ENCODE assay signal across 1 cellular context in the genomic region with DNA sequence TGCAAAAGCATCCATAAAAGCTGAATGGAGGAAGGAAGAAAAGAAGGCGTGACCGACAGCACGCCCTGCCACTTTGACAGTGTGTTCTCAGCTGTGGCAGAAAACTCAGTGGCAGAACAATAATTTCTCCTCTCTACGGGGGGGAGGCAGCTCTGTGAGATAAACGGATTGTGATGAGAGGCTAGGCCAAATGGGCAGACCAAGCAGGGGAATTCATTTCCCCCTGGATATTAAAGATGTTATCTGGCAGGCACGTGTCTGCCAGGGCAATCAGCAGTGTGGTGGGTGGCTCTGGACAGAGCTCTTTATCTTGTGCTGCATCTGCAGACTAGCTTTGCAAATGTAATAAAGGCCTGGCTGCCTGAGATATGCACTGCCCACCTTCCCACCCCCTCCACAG.
TF ChIP-seq lines count a peak whose summit lies in the region.

No MANE protein-coding gene starts in this region.

TF ChIP-seq in HEK293, 187 proteins besides CTCF, POLR2A, EP300 and RAD21 (continued from another document and continues in another):
- no peak for TF ChIP-seq ZNF148 (tag by site-specific recombination; IDR thresholded peaks at IDR 0.05; ENCODE audit: borderline replicate concordance)
- no peak for TF ChIP-seq ZNF768 (tag by site-specific recombination; IDR thresholded peaks at IDR 0.05)
- no peak for TF ChIP-seq ZNF660 (tag by site-specific recombination; IDR thresholded peaks at IDR 0.05)
- TF ChIP-seq ZNF416 (tag by site-specific recombination; IDR thresholded peaks at IDR 0.05): no peak
- no peak for TF ChIP-seq ZNF560 (tag by site-specific recombination; IDR thresholded peaks at IDR 0.05; ENCODE audit: borderline replicate concordance)
- no peak for TF ChIP-seq ZNF521 (tag by site-specific recombination; IDR thresholded peaks at IDR 0.05)
- no peak for TF ChIP-seq ZNF362 (tag by site-specific recombination; IDR thresholded peaks at IDR 0.05)
- no peak for TF ChIP-seq ZNF704 (tag by site-specific recombination; IDR thresholded peaks at IDR 0.05)
- no peak for TF ChIP-seq ZNF398 (tag by site-specific recombination; IDR thresholded peaks at IDR 0.05)
- peak; percentile 7; the same call in 1 of the 2 replicates for TF ChIP-seq SP2 (tag by site-specific recombination; IDR thresholded peaks at IDR 0.05)
- no peak for TF ChIP-seq ZNF677 (tag by site-specific recombination; IDR thresholded peaks at IDR 0.05)
- peak; percentile 25; the same call in 1 of the 2 replicates for TF ChIP-seq ZBTB8A (tag by site-specific recombination; IDR thresholded peaks at IDR 0.05)
- TF ChIP-seq ZFP41 (tag by site-specific recombination; IDR thresholded peaks at IDR 0.05; ENCODE audit: borderline replicate concordance): no peak
- no peak for TF ChIP-seq ZSCAN30 (tag by site-specific recombination; IDR thresholded peaks at IDR 0.05)
- TF ChIP-seq, protein P1, sequence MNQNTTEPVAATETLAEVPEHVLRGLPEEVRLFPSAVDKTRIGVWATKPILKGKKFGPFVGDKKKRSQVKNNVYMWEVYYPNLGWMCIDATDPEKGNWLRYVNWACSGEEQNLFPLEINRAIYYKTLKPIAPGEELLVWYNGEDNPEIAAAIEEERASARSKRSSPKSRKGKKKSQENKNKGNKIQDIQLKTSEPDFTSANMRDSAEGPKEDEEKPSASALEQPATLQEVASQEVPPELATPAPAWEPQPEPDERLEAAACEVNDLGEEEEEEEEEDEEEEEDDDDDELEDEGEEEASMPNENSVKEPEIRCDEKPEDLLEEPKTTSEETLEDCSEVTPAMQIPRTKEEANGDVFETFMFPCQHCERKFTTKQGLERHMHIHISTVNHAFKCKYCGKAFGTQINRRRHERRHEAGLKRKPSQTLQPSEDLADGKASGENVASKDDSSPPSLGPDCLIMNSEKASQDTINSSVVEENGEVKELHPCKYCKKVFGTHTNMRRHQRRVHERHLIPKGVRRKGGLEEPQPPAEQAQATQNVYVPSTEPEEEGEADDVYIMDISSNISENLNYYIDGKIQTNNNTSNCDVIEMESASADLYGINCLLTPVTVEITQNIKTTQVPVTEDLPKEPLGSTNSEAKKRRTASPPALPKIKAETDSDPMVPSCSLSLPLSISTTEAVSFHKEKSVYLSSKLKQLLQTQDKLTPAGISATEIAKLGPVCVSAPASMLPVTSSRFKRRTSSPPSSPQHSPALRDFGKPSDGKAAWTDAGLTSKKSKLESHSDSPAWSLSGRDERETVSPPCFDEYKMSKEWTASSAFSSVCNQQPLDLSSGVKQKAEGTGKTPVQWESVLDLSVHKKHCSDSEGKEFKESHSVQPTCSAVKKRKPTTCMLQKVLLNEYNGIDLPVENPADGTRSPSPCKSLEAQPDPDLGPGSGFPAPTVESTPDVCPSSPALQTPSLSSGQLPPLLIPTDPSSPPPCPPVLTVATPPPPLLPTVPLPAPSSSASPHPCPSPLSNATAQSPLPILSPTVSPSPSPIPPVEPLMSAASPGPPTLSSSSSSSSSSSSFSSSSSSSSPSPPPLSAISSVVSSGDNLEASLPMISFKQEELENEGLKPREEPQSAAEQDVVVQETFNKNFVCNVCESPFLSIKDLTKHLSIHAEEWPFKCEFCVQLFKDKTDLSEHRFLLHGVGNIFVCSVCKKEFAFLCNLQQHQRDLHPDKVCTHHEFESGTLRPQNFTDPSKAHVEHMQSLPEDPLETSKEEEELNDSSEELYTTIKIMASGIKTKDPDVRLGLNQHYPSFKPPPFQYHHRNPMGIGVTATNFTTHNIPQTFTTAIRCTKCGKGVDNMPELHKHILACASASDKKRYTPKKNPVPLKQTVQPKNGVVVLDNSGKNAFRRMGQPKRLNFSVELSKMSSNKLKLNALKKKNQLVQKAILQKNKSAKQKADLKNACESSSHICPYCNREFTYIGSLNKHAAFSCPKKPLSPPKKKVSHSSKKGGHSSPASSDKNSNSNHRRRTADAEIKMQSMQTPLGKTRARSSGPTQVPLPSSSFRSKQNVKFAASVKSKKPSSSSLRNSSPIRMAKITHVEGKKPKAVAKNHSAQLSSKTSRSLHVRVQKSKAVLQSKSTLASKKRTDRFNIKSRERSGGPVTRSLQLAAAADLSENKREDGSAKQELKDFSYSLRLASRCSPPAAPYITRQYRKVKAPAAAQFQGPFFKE (tag by site-specific recombination; IDR thresholded peaks at IDR 0.05; ENCODE audit: borderline replicate concordance): no peak
- TF ChIP-seq, protein P2, sequence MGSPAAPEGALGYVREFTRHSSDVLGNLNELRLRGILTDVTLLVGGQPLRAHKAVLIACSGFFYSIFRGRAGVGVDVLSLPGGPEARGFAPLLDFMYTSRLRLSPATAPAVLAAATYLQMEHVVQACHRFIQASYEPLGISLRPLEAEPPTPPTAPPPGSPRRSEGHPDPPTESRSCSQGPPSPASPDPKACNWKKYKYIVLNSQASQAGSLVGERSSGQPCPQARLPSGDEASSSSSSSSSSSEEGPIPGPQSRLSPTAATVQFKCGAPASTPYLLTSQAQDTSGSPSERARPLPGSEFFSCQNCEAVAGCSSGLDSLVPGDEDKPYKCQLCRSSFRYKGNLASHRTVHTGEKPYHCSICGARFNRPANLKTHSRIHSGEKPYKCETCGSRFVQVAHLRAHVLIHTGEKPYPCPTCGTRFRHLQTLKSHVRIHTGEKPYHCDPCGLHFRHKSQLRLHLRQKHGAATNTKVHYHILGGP (tag by site-specific recombination; IDR thresholded peaks at IDR 0.05): no peak
- TF ChIP-seq, protein P3, sequence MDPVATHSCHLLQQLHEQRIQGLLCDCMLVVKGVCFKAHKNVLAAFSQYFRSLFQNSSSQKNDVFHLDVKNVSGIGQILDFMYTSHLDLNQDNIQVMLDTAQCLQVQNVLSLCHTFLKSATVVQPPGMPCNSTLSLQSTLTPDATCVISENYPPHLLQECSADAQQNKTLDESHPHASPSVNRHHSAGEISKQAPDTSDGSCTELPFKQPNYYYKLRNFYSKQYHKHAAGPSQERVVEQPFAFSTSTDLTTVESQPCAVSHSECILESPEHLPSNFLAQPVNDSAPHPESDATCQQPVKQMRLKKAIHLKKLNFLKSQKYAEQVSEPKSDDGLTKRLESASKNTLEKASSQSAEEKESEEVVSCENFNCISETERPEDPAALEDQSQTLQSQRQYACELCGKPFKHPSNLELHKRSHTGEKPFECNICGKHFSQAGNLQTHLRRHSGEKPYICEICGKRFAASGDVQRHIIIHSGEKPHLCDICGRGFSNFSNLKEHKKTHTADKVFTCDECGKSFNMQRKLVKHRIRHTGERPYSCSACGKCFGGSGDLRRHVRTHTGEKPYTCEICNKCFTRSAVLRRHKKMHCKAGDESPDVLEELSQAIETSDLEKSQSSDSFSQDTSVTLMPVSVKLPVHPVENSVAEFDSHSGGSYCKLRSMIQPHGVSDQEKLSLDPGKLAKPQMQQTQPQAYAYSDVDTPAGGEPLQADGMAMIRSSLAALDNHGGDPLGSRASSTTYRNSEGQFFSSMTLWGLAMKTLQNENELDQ (tag by site-specific recombination; IDR thresholded peaks at IDR 0.05; ENCODE audit: low read depth): no peak
- no peak for TF ChIP-seq ZNF837 (tag by site-specific recombination; IDR thresholded peaks at IDR 0.05)
- no peak for TF ChIP-seq ZFP3 (tag by site-specific recombination; IDR thresholded peaks at IDR 0.05; ENCODE audit: low read depth)
- TF ChIP-seq KLF9 (tag by site-specific recombination; IDR thresholded peaks at IDR 0.05; ENCODE audit: low read depth): peak; percentile 28; the same call in 1 of the 2 replicates
- TF ChIP-seq ZNF654 (tag by site-specific recombination; IDR thresholded peaks at IDR 0.05; ENCODE audit: low read depth): no peak
- no peak for TF ChIP-seq ZNF350 (tag by site-specific recombination; IDR thresholded peaks at IDR 0.05)
- no peak for TF ChIP-seq PATZ1 (tag by site-specific recombination; IDR thresholded peaks at IDR 0.05)
- no peak for TF ChIP-seq ZNF354C (tag by site-specific recombination; IDR thresholded peaks at IDR 0.05; ENCODE audit: borderline replicate concordance, low read depth)
- TF ChIP-seq, protein P4, sequence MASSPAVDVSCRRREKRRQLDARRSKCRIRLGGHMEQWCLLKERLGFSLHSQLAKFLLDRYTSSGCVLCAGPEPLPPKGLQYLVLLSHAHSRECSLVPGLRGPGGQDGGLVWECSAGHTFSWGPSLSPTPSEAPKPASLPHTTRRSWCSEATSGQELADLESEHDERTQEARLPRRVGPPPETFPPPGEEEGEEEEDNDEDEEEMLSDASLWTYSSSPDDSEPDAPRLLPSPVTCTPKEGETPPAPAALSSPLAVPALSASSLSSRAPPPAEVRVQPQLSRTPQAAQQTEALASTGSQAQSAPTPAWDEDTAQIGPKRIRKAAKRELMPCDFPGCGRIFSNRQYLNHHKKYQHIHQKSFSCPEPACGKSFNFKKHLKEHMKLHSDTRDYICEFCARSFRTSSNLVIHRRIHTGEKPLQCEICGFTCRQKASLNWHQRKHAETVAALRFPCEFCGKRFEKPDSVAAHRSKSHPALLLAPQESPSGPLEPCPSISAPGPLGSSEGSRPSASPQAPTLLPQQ (tag by site-specific recombination; IDR thresholded peaks at IDR 0.05): no peak
- no peak for TF ChIP-seq ZNF791 (tag by site-specific recombination; IDR thresholded peaks at IDR 0.05)
- TF ChIP-seq KLF10 (tag by site-specific recombination; IDR thresholded peaks at IDR 0.05): 0 out of 2 replicates have a peak, but pooled peaks have one; percentile 27
- TF ChIP-seq ZNF19 (tag by site-specific recombination; IDR thresholded peaks at IDR 0.05; ENCODE audit: low read depth): no peak
- no peak; the same call in 1 of the 2 replicates for TF ChIP-seq ZNF366 (tag by site-specific recombination; conservative IDR thresholded peaks at IDR 0.05)
- no peak for TF ChIP-seq ZNF529 (tag by site-specific recombination; IDR thresholded peaks at IDR 0.05; ENCODE audit: insufficient replicate concordance)
- no peak for TF ChIP-seq ZNF670 (tag by site-specific recombination; IDR thresholded peaks at IDR 0.05; ENCODE audit: low read depth)
- TF ChIP-seq ZIC2 (tag by site-specific recombination; IDR thresholded peaks at IDR 0.05): peak; percentile 70
- TF ChIP-seq TCF7L2 (IDR thresholded peaks at IDR 0.05; ENCODE audit: borderline replicate concordance, low read depth, low read length): no peak
